Comparison of ENCODE assay signal across 24 cellular contexts in the genomic region with DNA sequence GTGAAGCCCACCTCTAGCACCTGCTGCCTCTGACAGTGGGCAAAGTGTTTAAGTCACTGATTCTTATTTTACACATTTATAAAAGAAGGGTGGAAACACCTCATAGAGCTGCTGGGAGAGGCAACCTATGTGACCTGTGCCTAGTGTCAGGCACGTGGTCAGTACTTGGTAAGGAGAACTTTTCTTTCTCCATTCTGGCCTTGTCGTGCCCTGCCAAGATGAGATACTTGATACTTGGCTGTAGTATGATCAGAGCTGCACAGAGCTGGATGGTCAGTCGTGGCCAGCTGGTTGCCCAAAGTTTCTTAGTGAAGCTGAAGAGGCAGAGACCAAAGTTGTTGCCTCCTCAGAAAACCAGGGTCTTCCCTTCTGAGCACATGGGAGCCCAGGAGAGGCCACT. TPM values are rescaled to one million over a fixed set of nuclear protein-coding genes. Genes with fewer than 3 reads are reported as not detected.
DNase-seq lines count a peak whose midpoint lies in the region; ATAC-seq and TF ChIP-seq lines count a peak whose summit lies in the region.
"Had no signal": no experiment of that assay in that cellular context is flagged by ENCODE, and none has a peak within 500 bp of the region (broad histone marks: within the 10 kb centered on the region; RNA-seq: fewer than 3 reads in every experiment).

No MANE protein-coding gene starts in this region.

- H2AFZ ChIP-seq in trophoblast cell (ENCODE audit: insufficient read depth, low read length, poor library complexity), result no peak overlapping the region

- H3K9me3 Mint-ChIP-seq in chondrocyte (ENCODE audit: low read depth), result no peaks in the 10 kb centered on the region
- H3K9me3 Mint-ChIP-seq in CD4-positive, alpha-beta memory T cell, result no peaks in the 10 kb centered on the region

- peaks cover 3% of the 10 kb centered on the region for H3K36me3 Mint-ChIP-seq in chondrocyte (ENCODE audit: low read depth)
- H3K36me3 Mint-ChIP-seq in CD4-positive, alpha-beta memory T cell, result no peaks in the 10 kb centered on the region
- H3K36me3 Mint-ChIP-seq: CD14-positive monocyte had no signal

- peaks cover 11% of the 10 kb centered on the region in 2 experiments for H3K4me1 ChIP-seq in trophoblast cell (ENCODE audit: control insufficient read depth in 1 of 2, insufficient read depth in 2 of 2, low read length in 2 of 2)
- no peaks in the 10 kb centered on the region for H3K4me1 ChIP-seq in upper lobe of right lung
- no peaks in the 10 kb centered on the region for H3K4me1 ChIP-seq in CD4-positive, alpha-beta memory T cell (ENCODE audit: insufficient read depth, low read length)

- WGBS in trophoblast cell (ENCODE audit: extremely low coverage, insufficient coverage, insufficient read length), result no CpG with 5 or more reads among the region's 3 CpGs

- TF ChIP-seq CTCF in chondrocyte (IDR thresholded peaks at IDR 0.05) (no peak), upper lobe of right lung (IDR thresholded peaks at IDR 0.05) (no peak)

- peak overlapping the region; percentile 10 for H2AK5ac ChIP-seq in trophoblast cell (ENCODE audit: low read length)

- H3K27ac ChIP-seq in trophoblast cell (ENCODE audit: low read depth, low read length) (no peak overlapping the region), upper lobe of right lung (no peak overlapping the region), caudate nucleus (ENCODE audit: low read depth, low read length) (no peak overlapping the region)
- H3K27ac ChIP-seq in CD4-positive, alpha-beta memory T cell (ENCODE audit: low read depth, low read length), result no peak overlapping the region

- intact Hi-C loops in cardiac septum (cut with DNase I) (no loop called here), Right ventricle myocardium superior (cut with DNase I) (no loop called here), upper lobe of right lung (cut with DNase I) (no loop called here)
- intact Hi-C loops in CD4-positive, alpha-beta memory T cell (cut with micrococcal nuclease), result no loop called here

- no peak overlapping the region for H4K8ac ChIP-seq in trophoblast cell (ENCODE audit: low read depth, low read length)

- no peak overlapping the region for H3K4me2 ChIP-seq in trophoblast cell (ENCODE audit: low read length)

- no peaks in the 10 kb centered on the region for H3K27me3 ChIP-seq in trophoblast cell (ENCODE audit: insufficient read depth, low read length)
- H3K27me3 ChIP-seq in upper lobe of right lung, result no peaks in the 10 kb centered on the region
- no peaks in the 10 kb centered on the region for H3K27me3 ChIP-seq in CD4-positive, alpha-beta memory T cell (ENCODE audit: insufficient read depth, low read length)
- H3K27me3 ChIP-seq: BE2C had no signal

- H3K27me3 Mint-ChIP-seq in chondrocyte (ENCODE audit: low read depth), result peaks cover 5% of the 10 kb centered on the region
- peaks cover 0 to 4% of the 10 kb centered on the region in 2 donors for H3K27me3 Mint-ChIP-seq in CD4-positive, alpha-beta memory T cell

- H2BK5ac ChIP-seq in trophoblast cell (ENCODE audit: low read depth, low read length, poor library complexity), result no peak overlapping the region

- H3K18ac ChIP-seq in trophoblast cell (ENCODE audit: low read length), result no peak overlapping the region

- peaks cover 0 to 2% of the 10 kb centered on the region in 2 experiments for H3K36me3 ChIP-seq in trophoblast cell (ENCODE audit: control insufficient read depth in 1 of 2, insufficient read depth in 2 of 2, low read length in 2 of 2)
- no peaks in the 10 kb centered on the region for H3K36me3 ChIP-seq in upper lobe of right lung
- no peaks in the 10 kb centered on the region for H3K36me3 ChIP-seq in CD4-positive, alpha-beta memory T cell (ENCODE audit: insufficient read depth, low read length)
- H3K36me3 ChIP-seq: BE2C had no signal

- H3K4me3 Mint-ChIP-seq in chondrocyte (ENCODE audit: unreplicated experiment), result no peak overlapping the region
- no peak overlapping the region for H3K4me3 Mint-ChIP-seq in CD4-positive, alpha-beta memory T cell
- H3K4me3 Mint-ChIP-seq: CD14-positive monocyte had no signal

- no peaks in the 10 kb centered on the region for H3K9me3 ChIP-seq in trophoblast cell (ENCODE audit: insufficient read depth, low read depth, low read length)
- no peaks in the 10 kb centered on the region for H3K9me3 ChIP-seq in upper lobe of right lung
- H3K9me3 ChIP-seq in CD4-positive, alpha-beta memory T cell (ENCODE audit: control insufficient read depth in 1 of 2, low read length in 2 of 2), result no peaks in the 10 kb centered on the region
- H3K9me3 ChIP-seq: BE2C had no signal

- no peak overlapping the region for H4K12ac ChIP-seq in trophoblast cell (ENCODE audit: low read depth, low read length)

- no peaks in the 10 kb centered on the region for H3K79me2 ChIP-seq in trophoblast cell (ENCODE audit: control insufficient read depth, insufficient read depth, low read length, poor library complexity)

- DNase-seq in cardiac septum (ENCODE audit: low spot score), result peak; percentile 33
- DNase-seq in Right ventricle myocardium superior, result no peak
- peak; percentile 25 for DNase-seq in chondrocyte (ENCODE audit: low spot score)
- no peak for DNase-seq in trophoblast cell
- peak; percentile 28 for DNase-seq in upper lobe of right lung
- DNase-seq in CD4-positive, alpha-beta memory T cell, result no peak
- DNase-seq in caudate nucleus (lab: John Stamatoyannopoulos, UW), result no peak
- DNase-seq: ACHN, BE2C, Calu3, DMS79 treated with DMSO at 0.1 percent for 48 hours, GF-D8, Karpas-422, NCI-H1105 treated with DMSO at 0.1 percent for 48 hours, NCI-H146, NCI-H1930, NCI-H2107, NCI-H446, NCI-H524 treated with DMSO at 0.1 percent for 48 hours, NCI-H774, PC-3, SHP77 had no signal

- H3K79me1 ChIP-seq in trophoblast cell (ENCODE audit: low read length), result no peaks in the 10 kb centered on the region

- H3K14ac ChIP-seq in trophoblast cell (ENCODE audit: low read length), result peak overlapping the region; percentile 32

- peak overlapping the region; percentile 30 for H4K91ac ChIP-seq in trophoblast cell (ENCODE audit: low read depth, low read length)

- no peak overlapping the region for H3K4ac ChIP-seq in trophoblast cell (ENCODE audit: low read depth, low read length)

- POLR2A ChIA-PET in CD4-positive, alpha-beta memory T cell (lab: Charles Lee; ENCODE audit: partially characterized antibody), result interaction anchor here (1.5 kb wide), 1 partner anchor 14 kb away, joined by 4 read pairs; no protein-coding TSS in a partner anchor

- H3K4me1 Mint-ChIP-seq in chondrocyte (ENCODE audit: low read depth), result peaks cover 3% of the 10 kb centered on the region
- H3K4me1 Mint-ChIP-seq in CD4-positive, alpha-beta memory T cell, result no peaks in the 10 kb centered on the region

- H3K4me3 ChIP-seq in trophoblast cell (ENCODE audit: low read depth, low read length) (no peak overlapping the region), upper lobe of right lung (no peak overlapping the region)
- no peak overlapping the region for H3K4me3 ChIP-seq in CD4-positive, alpha-beta memory T cell (ENCODE audit: low read length in 2 of 2)

- peak overlapping the region; percentile 43 for H2BK12ac ChIP-seq in trophoblast cell (ENCODE audit: low read length)

- peak overlapping the region; percentile 50 for H2BK120ac ChIP-seq in trophoblast cell (ENCODE audit: insufficient read depth, low read length, poor library complexity)

- ATAC-seq in Right ventricle myocardium superior (ENCODE audit: poor library complexity) (no peak), upper lobe of right lung (no peak), HG03097 (IDR thresholded peaks at IDR 0.05; ENCODE audit: low FRiP score, unreplicated experiment) (no peak)

- CTCF ChIA-PET in CD4-positive, alpha-beta memory T cell (lab: Charles Lee; ENCODE audit: partially characterized antibody), result interaction anchor here (1.4 to 2.4 kb wide), 3 partner anchors 13 to 130 kb away, joined by 3 to 13 read pairs (median 8); no protein-coding TSS in a partner anchor

- H3K23ac ChIP-seq in trophoblast cell (ENCODE audit: low read length), result no peak overlapping the region

- H3K9ac ChIP-seq in trophoblast cell (ENCODE audit: low read length), result no peak overlapping the region

- H3K27ac Mint-ChIP-seq in chondrocyte (ENCODE audit: unreplicated experiment), result no peak overlapping the region
- H3K27ac Mint-ChIP-seq in CD4-positive, alpha-beta memory T cell, result no peak overlapping the region

RNA-seq across cellular contexts. Expression of gene PLEKHH1, which starts 24.6 kb away (rescaled TPM):
- total RNA-seq in cardiac septum (2.6 TPM), Right ventricle myocardium superior (4.4 TPM), chondrocyte (0.65 to 2.8 TPM (median 1.1 TPM) in 3 replicates), upper lobe of right lung (2.3 TPM)
- 5.5 and 5.9 TPM in 2 replicates for polyA plus RNA-seq in trophoblast cell (2013)
- under 1 TPM; 0.22 to 0.41 TPM for total RNA-seq in CD4-positive, alpha-beta memory T cell
- 1 to 10 TPM in 1 of 2 donors, not detected in 1; 1.1 TPM for polyA plus RNA-seq in CD4-positive, alpha-beta memory T cell
- polyA plus RNA-seq: CD14-positive monocyte had no signal

RNA-seq across cellular contexts. Expression of gene PIGH, which starts 42.4 kb away (rescaled TPM):
- 10.6 TPM for total RNA-seq in cardiac septum
- total RNA-seq in Right ventricle myocardium superior, result 12.0 TPM
- total RNA-seq in chondrocyte, result 16.3 to 19.0 TPM (median 16.9 TPM) in 3 replicates
- 12.0 and 12.8 TPM in 2 replicates for polyA plus RNA-seq in trophoblast cell (2013)
- total RNA-seq in upper lobe of right lung, result 24.2 TPM
- total RNA-seq in CD4-positive, alpha-beta memory T cell, result 10 to 100 TPM; 28.0 to 35.8 TPM
- polyA plus RNA-seq in CD4-positive, alpha-beta memory T cell, result 10 to 100 TPM; 31.5 to 32.3 TPM

Comparison
In these comparisons a context has a peak if more than half of its experiments do, and no peak if none do; other contexts are left out.
1. DNase-seq: peak in cardiac septum (single experiment), chondrocyte (single experiment) and upper lobe of right lung (single experiment); none in Right ventricle myocardium superior (single experiment), trophoblast cell (0 of 2), CD4-positive, alpha-beta memory T cell (0 of 5) and caudate nucleus (0 of 61).